Comparison of ENCODE assay signal across 23 cellular contexts in the genomic region with DNA sequence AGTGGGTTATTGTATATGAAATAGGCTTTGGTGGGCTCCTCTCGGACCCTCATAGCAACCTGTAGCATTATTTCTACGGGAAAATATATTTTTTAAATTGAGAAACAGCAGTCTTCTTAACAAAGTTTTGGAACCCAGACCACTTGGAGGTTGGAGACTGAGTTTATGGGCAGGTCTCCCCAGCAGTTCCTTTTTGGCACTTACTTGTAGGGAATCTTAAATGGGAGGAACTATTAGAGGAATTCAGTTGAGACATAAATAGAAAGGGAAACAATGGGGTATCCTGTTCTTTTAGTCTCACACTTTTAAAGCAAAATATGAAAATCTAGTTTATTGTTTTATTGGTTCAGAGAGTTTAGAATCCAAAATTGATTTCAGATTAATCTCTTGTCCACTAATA.
DNase-seq lines count a peak whose midpoint lies in the region; ATAC-seq and TF ChIP-seq lines count a peak whose summit lies in the region.
"Had no signal": no experiment of that assay in that cellular context is flagged by ENCODE, and none has a peak within 500 bp of the region (broad histone marks: within the 10 kb centered on the region; RNA-seq: fewer than 3 reads in every experiment).

No MANE protein-coding gene starts in this region.

- WGBS in tibial nerve, 2 donors: 91 to 97% methylated on average over 2 of the region's 2 CpGs

- H3K9me3 ChIP-seq in left ventricle myocardium inferior (replicated peaks): peaks cover 7% of the 10 kb centered on the region
- H3K9me3 ChIP-seq in parathyroid adenoma (ENCODE audit: control insufficient read depth, low read length): no peaks in the 10 kb centered on the region
- H3K9me3 ChIP-seq in subcutaneous abdominal adipose tissue (ENCODE audit: control insufficient read depth in 5 of 5, low read length in 5 of 5): peaks cover 0 to 6% (median 0%) of the 10 kb centered on the region in 5 donors
- no peaks in the 10 kb centered on the region for H3K9me3 ChIP-seq in tibial nerve
- H3K9me3 ChIP-seq in MG63: peaks cover 30% of the 10 kb centered on the region
- H3K9me3 ChIP-seq: SJCRH30 had no signal

- no peak overlapping the region for H3K4me3 Mint-ChIP-seq in endothelial cell (ENCODE audit: unreplicated experiment)
- H3K4me3 Mint-ChIP-seq: GM23338 had no signal

- no peak overlapping the region for H3K4me2 ChIP-seq in parathyroid adenoma (ENCODE audit: low read length)
- H3K4me2 ChIP-seq: GM23338 had no signal

- no peak for DNase-seq in left ventricle myocardium inferior
- DNase-seq in Right ventricle myocardium superior: no peak
- no peak for DNase-seq in endothelial cell (ENCODE audit: low spot score)
- DNase-seq in tibial nerve (ENCODE audit: low spot score in 2 of 2): no peak
- DNase-seq in MG63: no peak
- no peak for DNase-seq in NCI-H146 (lab: John Stamatoyannopoulos, UW)
- DNase-seq: DMS153, DND-41, HCEC 1CT, NCI-H1092, NCI-H1417 treated with DMSO at 0.1 percent for 48 hours, NCI-H187, NCI-H2107, NCI-H446, NCI-H524 treated with DMSO at 0.1 percent for 48 hours, NCI-H774, SJCRH30 had no signal

- TF ChIP-seq EP300 in tibial nerve (IDR thresholded peaks at IDR 0.05): no peak

- intact Hi-C loops in left ventricle myocardium inferior (cut with micrococcal nuclease) (no loop called here), Right ventricle myocardium superior (cut with DNase I) (loop anchor here (5.0 kb wide), 1 partner anchor 107 kb away; no protein-coding TSS in a partner anchor)

- H3K27me3 ChIP-seq in left ventricle myocardium inferior (ENCODE audit: low read depth) (no peaks in the 10 kb centered on the region), parathyroid adenoma (ENCODE audit: control insufficient read depth, insufficient read depth, low read length) (no peaks in the 10 kb centered on the region), subcutaneous abdominal adipose tissue (ENCODE audit: control insufficient read depth in 5 of 5, insufficient read depth in 4 of 5, low read length in 5 of 5) (no peaks in the 10 kb centered on the region), tibial nerve (no peaks in the 10 kb centered on the region), MG63 (no peaks in the 10 kb centered on the region)
- H3K27me3 ChIP-seq: SJCRH30 had no signal

- peak overlapping the region; percentile 82 for H3K27ac ChIP-seq in left ventricle myocardium inferior (replicated peaks)
- H3K27ac ChIP-seq in parathyroid adenoma: no peak overlapping the region
- peak overlapping the region; percentile 44 for H3K27ac ChIP-seq in subcutaneous abdominal adipose tissue (ENCODE audit: low read depth, low read length)
- H3K27ac ChIP-seq in tibial nerve: no peak overlapping the region
- H3K27ac ChIP-seq: HL-60, SJCRH30 had no signal

- peak overlapping the region; percentile 70 for H3K27ac Mint-ChIP-seq in endothelial cell (ENCODE audit: unreplicated experiment)
- H3K27ac Mint-ChIP-seq: GM23338, IgD-negative memory B cell had no signal

- H3K27me3 Mint-ChIP-seq in endothelial cell (ENCODE audit: unreplicated experiment): no peaks in the 10 kb centered on the region
- H3K27me3 Mint-ChIP-seq: IgD-negative memory B cell had no signal

- H3K36me3 ChIP-seq in left ventricle myocardium inferior (no peaks in the 10 kb centered on the region), parathyroid adenoma (ENCODE audit: control insufficient read depth, insufficient read depth, low read length) (peaks cover 4% of the 10 kb centered on the region), subcutaneous abdominal adipose tissue (ENCODE audit: control insufficient read depth in 5 of 5, insufficient read depth in 5 of 5, low read length in 5 of 5) (no peaks in the 10 kb centered on the region), tibial nerve (no peaks in the 10 kb centered on the region), MG63 (peaks cover 54% of the 10 kb centered on the region)

- TF ChIP-seq POLR2A in tibial nerve (IDR thresholded peaks at IDR 0.05): no peak

- no peak for ATAC-seq in Right ventricle myocardium superior (ENCODE audit: poor library complexity)
- ATAC-seq: GM23338, SK-N-SH treated with all-trans-retinoic acid at 6 μM for 48 hours had no signal

- peaks cover 4% of the 10 kb centered on the region for H3K9me3 Mint-ChIP-seq in endothelial cell (ENCODE audit: unreplicated experiment)

- H3K9ac ChIP-seq in parathyroid adenoma (no peak overlapping the region), subcutaneous abdominal adipose tissue (ENCODE audit: low read length in 5 of 5) (no peak overlapping the region)

- H3K4me1 ChIP-seq in left ventricle myocardium inferior (peaks cover 98% of the 10 kb centered on the region), parathyroid adenoma (peaks cover 11% of the 10 kb centered on the region), subcutaneous abdominal adipose tissue (ENCODE audit: control insufficient read depth in 5 of 5, insufficient read depth in 5 of 5, low read length in 5 of 5) (peaks cover 2 to 74% (median 33%) of the 10 kb centered on the region in 5 donors), tibial nerve (peaks cover 0 to 59% (median 14%) of the 10 kb centered on the region in 4 donors)

- TF ChIP-seq CTCF in left ventricle myocardium inferior (IDR thresholded peaks at IDR 0.05; ENCODE audit: borderline replicate concordance) (no peak), endothelial cell (IDR thresholded peaks at IDR 0.05; ENCODE audit: unreplicated experiment) (no peak), parathyroid adenoma (IDR thresholded peaks at IDR 0.05) (no peak), tibial nerve (IDR thresholded peaks at IDR 0.05) (no peak)

- peaks cover 59% of the 10 kb centered on the region for H3K79me2 ChIP-seq in parathyroid adenoma

- H3K4me1 Mint-ChIP-seq in endothelial cell (ENCODE audit: unreplicated experiment): peaks cover 63% of the 10 kb centered on the region

- peaks cover 5% of the 10 kb centered on the region for H3K36me3 Mint-ChIP-seq in endothelial cell (ENCODE audit: low read depth, unreplicated experiment)

- H2AFZ ChIP-seq in parathyroid adenoma: no peak overlapping the region
- H2AFZ ChIP-seq: GM23338 had no signal

- peak overlapping the region; percentile 30 for H3K4me3 ChIP-seq in left ventricle myocardium inferior
- H3K4me3 ChIP-seq in parathyroid adenoma (ENCODE audit: low read depth, low read length): peak overlapping the region; percentile 23
- peak overlapping the region in 1 of 5 donors; percentile 30 for H3K4me3 ChIP-seq in subcutaneous abdominal adipose tissue (ENCODE audit: low read depth in 1 of 5, low read length in 5 of 5)
- no peak overlapping the region for H3K4me3 ChIP-seq in tibial nerve
- no peak overlapping the region for H3K4me3 ChIP-seq in MG63
- H3K4me3 ChIP-seq: GM23338, SJCRH30 had no signal

Comparison
In these comparisons a context has a peak if more than half of its experiments do, and no peak if none do; other contexts are left out.
1. H3K27ac ChIP-seq: peak in left ventricle myocardium inferior (single experiment) and subcutaneous abdominal adipose tissue (single experiment); none in parathyroid adenoma (single experiment) and tibial nerve (0 of 4).
2. H3K4me3 ChIP-seq: peak in left ventricle myocardium inferior (single experiment) and parathyroid adenoma (single experiment); none in tibial nerve (0 of 4) and MG63 (single experiment).